In the genomic region with DNA sequence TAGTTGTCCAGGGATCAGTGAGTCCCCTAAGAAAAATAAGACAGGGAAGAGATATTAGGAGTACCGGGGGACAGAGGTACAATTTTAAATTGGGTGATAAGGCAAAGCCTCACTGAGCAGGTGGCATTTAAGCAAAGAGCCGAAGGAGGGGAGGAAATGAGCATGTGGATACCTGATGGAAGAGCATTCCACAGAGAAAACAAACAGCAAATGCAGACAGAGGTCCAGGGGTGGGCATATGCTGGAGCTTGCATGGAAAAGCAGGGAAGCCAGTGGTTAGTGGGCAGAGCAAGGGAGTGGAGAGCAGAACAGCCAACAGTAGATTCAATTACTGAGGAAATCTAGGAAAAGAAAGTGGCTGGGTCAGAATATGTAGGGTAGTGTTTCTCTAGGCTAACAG, we compare ENCODE assay signal across 29 cellular contexts.
"Had no signal": no experiment of that assay in that cellular context is flagged by ENCODE, and none has a peak within 500 bp of the region (broad histone marks: within the 10 kb centered on the region; RNA-seq: fewer than 3 reads in every experiment).

No MANE protein-coding gene starts in this region.

- H3K4me3 ChIP-seq: ascending aorta, cardiac muscle cell had no signal

- H3K27ac ChIP-seq: ascending aorta, cardiac muscle cell, VCaP had no signal

- DNase-seq: activated B cell treated with CpG ODN at 0.5 μM for 24 hours; activated CD4-positive, alpha-beta memory T cell treated with anti-CD3 and anti-CD28 coated beads for 36 hours; activated CD4-positive, alpha-beta T cell treated with anti-CD3 and anti-CD28 coated beads for 4 hours; activated CD4-positive, alpha-beta T cell treated with anti-CD3 and anti-CD28 coated beads, Interleukin-2, amount 10 ng/mL, durations not matched to agents 24 days and 14 days; activated CD4-positive, alpha-beta T cell treated with anti-CD3 and anti-CD28 coated beads, Interleukin-2, amount 50 U/mL, for 1 hour; activated CD4-positive, alpha-beta T cell treated with anti-CD3 and anti-CD28 coated beads, Interleukin-2, amount 50 U/mL, for 4 hours; activated CD4-positive, CD25-positive, alpha-beta regulatory T cell treated with anti-CD3 and anti-CD28 coated beads, Interleukin-2, amount 50 U/mL, for 72 hours; activated CD8-positive, alpha-beta memory T cell treated with anti-CD3 and anti-CD28 coated beads, Interleukin-2, amount 50 U/mL, for 4 hours; activated CD8-positive, alpha-beta T cell treated with anti-CD3 and anti-CD28 coated beads for 36 hours; activated gamma-delta T cell; activated naive CD4-positive, alpha-beta T cell treated with anti-CD3 and anti-CD28 coated beads, Interleukin-2, amount 10 ng/mL, durations not matched to agents 7 days and 5 days; activated naive CD4-positive, alpha-beta T cell treated with Interleukin-2 at 50 U/mL for 16 hours; activated naive CD8-positive, alpha-beta T cell treated with anti-CD3 and anti-CD28 coated beads, Interleukin-2, amount 10 ng/mL, durations not matched to agents 7 days and 5 days; activated naive CD8-positive, alpha-beta T cell treated with anti-CD3 and anti-CD28 coated beads, Interleukin-2, amount 50 U/mL, for 24 hours; activated T-cell treated with anti-CD3 and anti-CD28 coated beads for 4 hours; activated T-cell treated with anti-CD3 and anti-CD28 coated beads, Interleukin-2, amount 50 U/mL, for 1 hour; activated T-cell treated with anti-CD3 and anti-CD28 coated beads, Interleukin-2, amount 50 U/mL, for 4 hours; activated T-cell treated with anti-CD3 and anti-CD28 coated beads, Interleukin-2, amount 50 U/mL, for 72 hours; amygdala; anterior cingulate cortex; caudate nucleus; cerebellar nuclear complex; T-helper 1 cell; T-helper 2 cell; T-helper 9 cell had no signal

- H3K9me3 ChIP-seq: ascending aorta had no signal

- H3K27me3 ChIP-seq: ascending aorta, cardiac muscle cell had no signal

- H3K4me1 ChIP-seq: ascending aorta had no signal

- H3K36me3 ChIP-seq: ascending aorta, cardiac muscle cell had no signal

- ATAC-seq: activated CD8-positive, alpha-beta T cell treated with anti-CD3 and anti-CD28 coated beads for 36 hours; activated naive CD8-positive, alpha-beta T cell treated with anti-CD3 and anti-CD28 coated beads, Interleukin-2, amount 50 U/mL, for 24 hours; activated T-cell treated with anti-CD3 and anti-CD28 coated beads, Interleukin-2, amount 50 U/mL, for 4 hours; activated T-cell treated with anti-CD3 and anti-CD28 coated beads, Interleukin-2, amount 50 U/mL, for 72 hours; activated T-helper 17 cell treated with anti-CD3 and anti-CD28 coated beads, Interleukin-2, amount 50 U/mL, for 72 hours had no signal
